ENCODE assay signal across 8 cellular contexts in the genomic region with DNA sequence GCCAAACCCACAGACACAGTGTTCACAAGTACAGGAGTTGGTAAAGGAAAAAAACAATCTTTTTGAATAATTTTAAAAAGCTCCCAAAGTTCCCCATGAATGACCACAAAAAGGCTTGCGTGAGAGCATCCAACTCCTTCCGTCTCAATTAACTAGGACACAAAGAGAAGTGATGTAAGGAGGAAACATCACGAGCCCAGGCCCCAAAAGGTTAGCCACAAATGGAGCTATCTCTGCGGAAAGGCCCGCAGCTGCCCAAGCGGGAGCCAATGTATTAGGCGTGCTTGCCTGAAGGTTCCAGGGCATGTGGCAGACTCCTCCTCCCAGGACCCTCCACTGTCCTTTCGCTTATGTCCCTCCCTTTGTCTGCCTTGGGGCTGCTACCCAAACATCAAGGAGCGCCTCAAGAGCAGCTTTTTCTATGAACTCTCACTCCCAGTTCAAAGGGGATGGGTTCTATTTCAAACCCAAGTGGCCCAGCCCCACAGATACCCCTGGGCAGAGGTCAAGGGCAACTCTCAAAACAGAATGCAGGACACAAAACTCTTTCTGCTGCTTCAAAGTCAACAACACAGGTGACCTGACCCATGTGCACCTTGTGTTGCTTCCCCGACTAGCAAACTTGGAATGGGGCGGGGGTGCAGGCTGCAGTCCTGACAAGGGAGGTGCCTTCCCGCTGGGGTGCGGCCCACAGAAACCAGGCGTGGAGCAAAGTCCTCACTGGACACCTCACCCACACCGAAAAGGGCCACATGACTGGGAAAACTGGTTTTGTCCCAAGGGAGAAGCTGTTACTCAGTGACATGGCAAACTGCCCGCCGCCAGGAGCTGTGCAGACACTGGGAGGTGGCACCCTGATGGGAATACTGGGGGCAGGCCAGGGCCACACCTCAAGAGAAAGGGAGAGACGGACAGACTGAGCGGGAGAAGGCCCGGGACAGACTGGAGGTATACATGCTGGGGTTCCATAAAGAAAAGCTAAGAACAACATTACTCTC. TPM values are rescaled to one million over a fixed set of nuclear protein-coding genes. Genes with fewer than 3 reads are reported as not detected.
DNase-seq lines count a peak whose midpoint lies in the region; ATAC-seq, FAIRE-seq and TF ChIP-seq lines count a peak whose summit lies in the region.

No MANE protein-coding gene starts in this region.

- POLR2A ChIA-PET in HEK293 (lab: Yijun Ruan, JAX) (interaction anchor here (1.5 kb wide), 1 partner anchor 17 kb away, joined by 4 read pairs; no protein-coding TSS in a partner anchor), WTC11 (lab: Charles Lee) (interaction anchor here (1.2 kb wide), 1 partner anchor 18 kb away, joined by 3 read pairs; a partner anchor contains a TSS)

- WGBS in mesendoderm (ENCODE audit: extremely low coverage, insufficient coverage, low lambda C conversion rate): no CpG with 5 or more reads among the region's 20 CpGs

- H3K27me3 Mint-ChIP-seq in WTC11 (ENCODE audit: low read depth): no peaks in the 10 kb centered on the region

- H4K5ac ChIP-seq in mesendoderm (ENCODE audit: low read length): no peak overlapping the region

- no peak overlapping the region for H3K4ac ChIP-seq in mesendoderm (ENCODE audit: low read depth, low read length)

- H3K9ac ChIP-seq in skeletal muscle satellite cell (ENCODE audit: low read depth, low read length) (no peak overlapping the region), mesendoderm (ENCODE audit: low read length) (no peak overlapping the region)

- no peak overlapping the region for H2AK5ac ChIP-seq in mesendoderm (ENCODE audit: low read length)

- peak overlapping the region; percentile 9 for H3K4me2 ChIP-seq in skeletal muscle satellite cell (ENCODE audit: low read length)
- no peak overlapping the region for H3K4me2 ChIP-seq in mesendoderm (ENCODE audit: low read length)

- H3K27ac ChIP-seq in HEK293 (ENCODE audit: extremely low read depth, low read depth, low read length) (no peak overlapping the region), mesendoderm (ENCODE audit: low read depth, low read length) (no peak overlapping the region)

- no peak overlapping the region for H2BK120ac ChIP-seq in mesendoderm (ENCODE audit: low read depth, low read length)

- no peaks in the 10 kb centered on the region for H3K27me3 ChIP-seq in skeletal muscle satellite cell (ENCODE audit: control insufficient read depth, insufficient read depth, low read length)
- H3K27me3 ChIP-seq in mesendoderm (ENCODE audit: insufficient read depth, low read length, poor library complexity): no peaks in the 10 kb centered on the region

- FAIRE-seq in H54 (lab: Jason Lieb, UNC): no peak

- H2BK5ac ChIP-seq in mesendoderm (ENCODE audit: low read length): no peak overlapping the region

- H3K79me1 ChIP-seq in mesendoderm (ENCODE audit: low read length): peaks cover 10% of the 10 kb centered on the region

- H3K9me3 Mint-ChIP-seq in WTC11: no peaks in the 10 kb centered on the region

- H4K8ac ChIP-seq in mesendoderm (ENCODE audit: low read depth, low read length): no peak overlapping the region

- no peak overlapping the region for H3K56ac ChIP-seq in mesendoderm (ENCODE audit: low read length)

- peaks cover 43% of the 10 kb centered on the region for H3K4me1 Mint-ChIP-seq in WTC11

- no peak overlapping the region for H3K23ac ChIP-seq in mesendoderm (ENCODE audit: low read length)

- TF ChIP-seq POLR2A in H54 (IDR thresholded peaks at IDR 0.05; ENCODE audit: low read depth, low read length): no peak

- ATAC-seq in WTC11: peak; percentile 50
- peak; percentile 75 for ATAC-seq in Right ventricle myocardium inferior

- DNase-seq in WTC11 (ENCODE audit: low spot score): no peak
- peak; percentile 84 for DNase-seq in Right ventricle myocardium inferior (ENCODE audit: missing footprints)
- no peak for DNase-seq in cerebellar cortex (ENCODE audit: low spot score)
- DNase-seq in NCI-H69 (lab: John Stamatoyannopoulos, UW): no peak
- no peak for DNase-seq in H54 (ENCODE audit: insufficient read length, low spot score)
- no peak for DNase-seq in mesendoderm

- no peak overlapping the region for H3K4me3 Mint-ChIP-seq in WTC11

- peak overlapping the region; percentile 74 for H3K27ac Mint-ChIP-seq in WTC11

- no peak overlapping the region for H2BK15ac ChIP-seq in mesendoderm (replicated peaks; ENCODE audit: low read depth)

- intact Hi-C loops in Right ventricle myocardium inferior (cut with DNase I): no loop called here

- TF ChIP-seq CTCF in HEK293 (tag by site-specific recombination; IDR thresholded peaks at IDR 0.05) (no peak), WTC11 (IDR thresholded peaks at IDR 0.05) (no peak)

- H3K36me3 ChIP-seq in HEK293 (ENCODE audit: control insufficient read depth in 2 of 2, insufficient read depth in 1 of 2, low read length in 2 of 2): peaks cover 37 to 68% of the 10 kb centered on the region in 2 experiments
- peaks cover 18% of the 10 kb centered on the region for H3K36me3 ChIP-seq in skeletal muscle satellite cell (ENCODE audit: insufficient read depth, low read length)
- H3K36me3 ChIP-seq in mesendoderm (ENCODE audit: control insufficient read depth, insufficient read depth, low read length): peaks cover 2% of the 10 kb centered on the region

- H3K9me3 ChIP-seq in HEK293 (ENCODE audit: control insufficient read depth, insufficient read depth, low read depth, low read length) (no peaks in the 10 kb centered on the region), skeletal muscle satellite cell (replicated peaks; ENCODE audit: low read length) (no peaks in the 10 kb centered on the region)

- no peaks in the 10 kb centered on the region for H3K4me1 ChIP-seq in HEK293 (ENCODE audit: control insufficient read depth, insufficient read depth, low read length)
- H3K4me1 ChIP-seq in skeletal muscle satellite cell (ENCODE audit: control insufficient read depth, insufficient read depth, low read length): peaks cover 57% of the 10 kb centered on the region
- H3K4me1 ChIP-seq in mesendoderm (ENCODE audit: control insufficient read depth, low read depth, low read length): no peaks in the 10 kb centered on the region

- CTCF ChIA-PET in HEK293 (lab: Yijun Ruan, JAX) (interaction anchor here (0.6 to 1.4 kb wide), 4 partner anchors 17 to 138 kb away, joined by 3 to 5 read pairs (median 4); a partner anchor contains a TSS), WTC11 (lab: Charles Lee) (interaction anchor here (0.9 to 2.0 kb wide), 4 partner anchors 16 to 148 kb away, joined by 3 to 8 read pairs (median 4); no protein-coding TSS in a partner anchor)

- H3K18ac ChIP-seq in mesendoderm (ENCODE audit: low read length): no peak overlapping the region

- H3K79me2 ChIP-seq in mesendoderm (ENCODE audit: control insufficient read depth, insufficient read depth, low read length): peaks cover 51% of the 10 kb centered on the region

- H3K4me3 ChIP-seq in HEK293 (ENCODE audit: low read depth, low read length) (no peak overlapping the region), skeletal muscle satellite cell (ENCODE audit: low read length) (no peak overlapping the region), mesendoderm (ENCODE audit: low read length) (no peak overlapping the region)

- peaks cover 24% of the 10 kb centered on the region for H3K36me3 Mint-ChIP-seq in WTC11

TF ChIP-seq in HEK293, 187 proteins besides CTCF, POLR2A, EP300 and RAD21 (continues in another document):
- TF ChIP-seq SP2 (tag by site-specific recombination; IDR thresholded peaks at IDR 0.05): no peak
- TF ChIP-seq, protein P1, sequence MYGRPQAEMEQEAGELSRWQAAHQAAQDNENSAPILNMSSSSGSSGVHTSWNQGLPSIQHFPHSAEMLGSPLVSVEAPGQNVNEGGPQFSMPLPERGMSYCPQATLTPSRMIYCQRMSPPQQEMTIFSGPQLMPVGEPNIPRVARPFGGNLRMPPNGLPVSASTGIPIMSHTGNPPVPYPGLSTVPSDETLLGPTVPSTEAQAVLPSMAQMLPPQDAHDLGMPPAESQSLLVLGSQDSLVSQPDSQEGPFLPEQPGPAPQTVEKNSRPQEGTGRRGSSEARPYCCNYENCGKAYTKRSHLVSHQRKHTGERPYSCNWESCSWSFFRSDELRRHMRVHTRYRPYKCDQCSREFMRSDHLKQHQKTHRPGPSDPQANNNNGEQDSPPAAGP (tag by site-specific recombination; IDR thresholded peaks at IDR 0.05): peak; percentile 29; the same call in 1 of the 2 replicates

TF ChIP-seq in WTC11, 78 proteins besides CTCF, POLR2A, EP300 and RAD21:
- TF ChIP-seq GABPB1 (CRISPR knock-in tag; IDR thresholded peaks at IDR 0.05): peak; percentile 53; the same call in 1 of the 2 replicates
- no peak for TF ChIP-seq FOXJ3 (CRISPR knock-in tag; IDR thresholded peaks at IDR 0.05; ENCODE audit: borderline replicate concordance)

RNA-seq across cellular contexts. Expression of a gene that starts 17.6 kb away (rescaled TPM):
- total RNA-seq in WTC11 (2021) (67.2 to 75.5 TPM (median 73.2 TPM) in 3 replicates), Right ventricle myocardium inferior (20.5 TPM)
- total RNA-seq in skeletal muscle satellite cell (2012; rRNA removed): 14.2 and 15.3 TPM in 2 replicates
- 40.0 TPM for polyA plus RNA-seq in mesendoderm (2013, experiment 1 of 2)
- 40.7 TPM for polyA plus RNA-seq in mesendoderm (2013, experiment 2 of 2)

RNA-seq across cellular contexts. Expression of a gene that starts 34.6 kb away (rescaled TPM):
- 215 to 224 TPM (median 221 TPM) in 3 replicates for total RNA-seq in WTC11 (2021)
- total RNA-seq in Right ventricle myocardium inferior: 45.1 TPM
- total RNA-seq in skeletal muscle satellite cell (2012; rRNA removed): 115 and 118 TPM in 2 replicates
- polyA plus RNA-seq in mesendoderm (2013, experiment 1 of 2): 240 TPM
- polyA plus RNA-seq in mesendoderm (2013, experiment 2 of 2): 241 TPM

RNA-seq across cellular contexts. Expression of a gene that starts 47.6 kb away (rescaled TPM):
- total RNA-seq in WTC11 (2021): 86.2 to 90.3 TPM (median 87.8 TPM) in 3 replicates
- total RNA-seq in Right ventricle myocardium inferior: 27.7 TPM
- total RNA-seq in skeletal muscle satellite cell (2012; rRNA removed): 23.8 and 28.4 TPM in 2 replicates
- polyA plus RNA-seq in mesendoderm (2013, experiment 1 of 2): 40.2 TPM
- 43.4 TPM for polyA plus RNA-seq in mesendoderm (2013, experiment 2 of 2)
